Comparison of ENCODE assay signal across 11 cellular contexts in genomic region chr19:42143341-42144234, GRCh38. TPM values are rescaled to one million over a fixed set of nuclear protein-coding genes. Genes with fewer than 3 reads are reported as not detected.
DNase-seq lines count a peak whose midpoint lies in the region; ATAC-seq, FAIRE-seq and TF ChIP-seq lines count a peak whose summit lies in the region.
"Had no signal": no experiment of that assay in that cellular context is flagged by ENCODE, and none has a peak within 500 bp of the region (broad histone marks: within the 10 kb centered on the region; RNA-seq: fewer than 3 reads in every experiment).

No MANE protein-coding gene starts in this region.

- DNase-seq in GM03348 (ENCODE audit: low spot score) (peak; percentile 47), MV-4-11 (lab: John Stamatoyannopoulos, UW) (peak; percentile 43), bronchial epithelial cell (ENCODE audit: low read depth) (no peak), mucosa of descending colon (peak in 1 of 3 donors; percentile 23), EL (no peak), Right ventricle myocardium inferior (ENCODE audit: missing footprints) (no peak), CD14-positive monocyte (ENCODE audit: low spot score) (no peak)
- DNase-seq: hippocampal formation, NCI-H774, T1000 had no signal

- intact Hi-C loops in mucosa of descending colon (cut with DNase I, micrococcal nuclease) (no loop called here), Right ventricle myocardium inferior (cut with DNase I) (no loop called here), CD14-positive monocyte (cut with micrococcal nuclease) (no loop called here)

- TF ChIP-seq CTCF in bronchial epithelial cell (IDR thresholded peaks at IDR 0.05; ENCODE audit: insufficient read depth, low read length, severe bottlenecking) (no peak), mucosa of descending colon (IDR thresholded peaks at IDR 0.05) (no peak), CD14-positive monocyte (IDR thresholded peaks at IDR 0.05) (no peak)

- no peaks in the 10 kb centered on the region for H3K9me3 ChIP-seq in mucosa of descending colon

- peaks cover 0 to 6% (median 0%) of the 10 kb centered on the region in 7 donors for H3K9me3 Mint-ChIP-seq in CD14-positive monocyte

- peak; percentile 70 for FAIRE-seq in bronchial epithelial cell (lab: Jason Lieb, UNC)

- peaks cover 3 to 5% of the 10 kb centered on the region in 2 donors for H3K36me3 Mint-ChIP-seq in CD14-positive monocyte

- ATAC-seq in mucosa of descending colon (peak; percentile 14), Right ventricle myocardium inferior (no peak)

- peak overlapping the region in 2 of 7 donors; percentile 4 to 44 for H3K27ac Mint-ChIP-seq in CD14-positive monocyte

- H3K4me3 Mint-ChIP-seq in CD14-positive monocyte, result peak overlapping the region in 1 of 2 donors; percentile 13

- no peaks in the 10 kb centered on the region for H3K4me1 ChIP-seq in mucosa of descending colon (ENCODE audit: low read depth)

- H3K36me3 ChIP-seq in bronchial epithelial cell (ENCODE audit: control insufficient read depth, insufficient read depth, low read length), result no peaks in the 10 kb centered on the region
- H3K36me3 ChIP-seq in mucosa of descending colon (ENCODE audit: low read depth), result no peaks in the 10 kb centered on the region

- peaks cover 17% of the 10 kb centered on the region for H3K4me1 Mint-ChIP-seq in CD14-positive monocyte

- H3K27me3 Mint-ChIP-seq in CD14-positive monocyte (ENCODE audit: low read depth in 3 of 3), result peaks cover 11 to 14% (median 11%) of the 10 kb centered on the region in 3 donors

- no peak overlapping the region for H3K4me3 ChIP-seq in bronchial epithelial cell (ENCODE audit: low read depth, low read length)
- no peak overlapping the region for H3K4me3 ChIP-seq in mucosa of descending colon
- H3K4me3 ChIP-seq: coronary artery had no signal

- H3K27me3 ChIP-seq in bronchial epithelial cell (ENCODE audit: control insufficient read depth, insufficient read depth, low read length), result peaks cover 6% of the 10 kb centered on the region

RNA-seq across cellular contexts. Expression of gene POU2F2, which starts 11.3 kb away (rescaled TPM):
- total RNA-seq in bronchial epithelial cell, result 0.26 and 0.53 TPM in 2 replicates
- 1 to 10 TPM; 3.9 to 6.8 (median 6.1) TPM for total RNA-seq in mucosa of descending colon
- total RNA-seq in Right ventricle myocardium inferior, result 1.5 TPM
- polyA plus RNA-seq in CD14-positive monocyte, result 10 to 100 TPM; 20.0 to 28.2 TPM

Comparison
In these comparisons a context has a peak if more than half of its experiments do, and no peak if none do; other contexts are left out.
1. DNase-seq: peak in GM03348 (single experiment) and MV-4-11 (single experiment); none in bronchial epithelial cell (single experiment), EL (single experiment), Right ventricle myocardium inferior (single experiment) and CD14-positive monocyte (single experiment).